ENCODE assay signal across 10 cellular contexts in the genomic region with DNA sequence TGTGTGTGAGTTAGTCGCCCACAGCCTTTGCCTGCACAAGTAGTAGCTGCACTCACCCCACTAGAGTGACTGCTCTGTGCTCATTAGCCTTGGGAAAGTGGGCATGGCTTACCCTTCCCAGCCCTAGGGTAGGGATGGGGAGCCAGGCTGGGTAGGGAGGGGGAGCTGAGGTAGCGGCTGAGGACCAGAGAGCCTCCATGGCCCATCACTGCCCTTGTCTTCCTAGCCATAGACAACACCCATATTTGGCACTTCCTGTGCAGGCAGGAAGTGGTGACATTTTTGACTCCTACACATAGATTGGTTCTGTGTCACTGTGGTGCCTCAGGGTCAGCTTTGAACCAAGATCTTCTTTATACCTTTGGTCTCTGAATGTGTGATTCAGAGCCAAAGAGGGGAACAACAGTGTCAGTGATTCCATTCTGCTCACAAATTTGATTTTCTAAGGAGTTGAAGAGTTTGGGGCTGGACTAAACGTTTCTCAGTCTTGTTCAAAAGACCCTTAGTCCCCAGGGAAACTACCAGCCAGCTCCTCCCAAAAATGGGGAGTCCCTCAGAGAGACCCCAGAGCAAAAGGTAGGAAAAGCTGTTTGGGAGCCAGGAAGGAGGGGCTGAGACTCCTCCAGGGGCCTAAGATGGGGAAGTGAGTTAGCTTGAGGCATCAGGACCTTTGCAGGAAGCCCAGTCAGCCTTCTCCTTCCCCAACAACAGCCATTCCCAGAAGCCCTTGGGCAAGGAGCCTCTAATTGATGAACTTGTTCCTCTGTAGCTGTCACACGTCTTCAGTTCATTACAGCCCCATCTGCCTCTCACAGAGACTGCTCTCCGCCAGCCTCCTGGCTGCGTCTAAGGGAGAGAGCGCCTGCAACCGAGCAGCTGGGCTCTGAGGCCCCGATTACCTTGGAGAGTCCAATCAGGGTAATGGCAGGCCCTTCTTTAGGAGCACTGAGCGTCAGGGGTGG.
DNase-seq lines count a peak whose midpoint lies in the region; ATAC-seq and TF ChIP-seq lines count a peak whose summit lies in the region.
"Had no signal": no experiment of that assay in that cellular context is flagged by ENCODE, and none has a peak within 500 bp of the region (broad histone marks: within the 10 kb centered on the region; RNA-seq: fewer than 3 reads in every experiment).

No MANE protein-coding gene starts in this region.

- H3K27ac Mint-ChIP-seq in activated CD8-positive, alpha-beta T cell treated with anti-CD3 and anti-CD28 coated beads, Interleukin-2, amount 10 ng/mL, durations not matched to agents 7 days and 5 days, result peak overlapping the region; percentile 43

- H3K9me3 ChIP-seq in prostate gland, result no peaks in the 10 kb centered on the region

- intact Hi-C loops in prostate gland (cut with DNase I) (no loop called here), left ventricle myocardium superior (cut with micrococcal nuclease) (no loop called here)

- peaks cover 7% of the 10 kb centered on the region for H3K9me3 Mint-ChIP-seq in activated CD8-positive, alpha-beta T cell treated with anti-CD3 and anti-CD28 coated beads, Interleukin-2, amount 10 ng/mL, durations not matched to agents 7 days and 5 days (ENCODE audit: insufficient read depth)

- H3K36me3 ChIP-seq in prostate gland, result no peaks in the 10 kb centered on the region

- WGBS in prostate gland, result 91% methylated on average over 10 of the region's 10 CpGs

- peaks cover 10% of the 10 kb centered on the region for H3K4me1 Mint-ChIP-seq in activated CD8-positive, alpha-beta T cell treated with anti-CD3 and anti-CD28 coated beads, Interleukin-2, amount 10 ng/mL, durations not matched to agents 7 days and 5 days (ENCODE audit: low read depth)

- H3K27me3 ChIP-seq in prostate gland (replicated peaks; ENCODE audit: insufficient read depth), result no peaks in the 10 kb centered on the region

- no peaks in the 10 kb centered on the region for H3K27me3 Mint-ChIP-seq in activated CD8-positive, alpha-beta T cell treated with anti-CD3 and anti-CD28 coated beads, Interleukin-2, amount 10 ng/mL, durations not matched to agents 7 days and 5 days (ENCODE audit: low read depth)

- TF ChIP-seq CTCF in prostate gland (IDR thresholded peaks at IDR 0.05), result no peak

- H3K4me3 Mint-ChIP-seq in activated CD8-positive, alpha-beta T cell treated with anti-CD3 and anti-CD28 coated beads, Interleukin-2, amount 10 ng/mL, durations not matched to agents 7 days and 5 days, result no peak overlapping the region

- H3K4me1 ChIP-seq in prostate gland (replicated peaks), result no peaks in the 10 kb centered on the region

- CTCF ChIA-PET in activated CD8-positive, alpha-beta T cell treated with anti-CD3 and anti-CD28 coated beads, Interleukin-2, amount 10 ng/mL, durations not matched to agents 7 days and 5 days (lab: Charles Lee), result interaction anchor here (0.7 to 1.2 kb wide), 2 partner anchors 38 to 154 kb away, joined by 3 read pairs; no protein-coding TSS in a partner anchor

- H3K36me3 Mint-ChIP-seq in activated CD8-positive, alpha-beta T cell treated with anti-CD3 and anti-CD28 coated beads, Interleukin-2, amount 10 ng/mL, durations not matched to agents 7 days and 5 days (ENCODE audit: low read depth), result no peaks in the 10 kb centered on the region

- no peak for TF ChIP-seq POLR2A in prostate gland (IDR thresholded peaks at IDR 0.05)

- peak; percentile 55 for ATAC-seq in HG03520 (IDR thresholded peaks at IDR 0.05; ENCODE audit: unreplicated experiment)
- peak; percentile 68 for ATAC-seq in activated CD8-positive, alpha-beta T cell treated with anti-CD3 and anti-CD28 coated beads, Interleukin-2, amount 10 ng/mL, durations not matched to agents 7 days and 5 days
- no peak for ATAC-seq in GM18520 (IDR thresholded peaks at IDR 0.05; ENCODE audit: unreplicated experiment)
- ATAC-seq in left ventricle myocardium superior, result no peak

- no peak overlapping the region for H3K4me3 ChIP-seq in prostate gland

- POLR2A ChIA-PET in activated CD8-positive, alpha-beta T cell treated with anti-CD3 and anti-CD28 coated beads, Interleukin-2, amount 10 ng/mL, durations not matched to agents 7 days and 5 days (lab: Charles Lee), result interaction anchor here (0.7 kb wide), 1 partner anchor 23 kb away, joined by 3 read pairs; no protein-coding TSS in a partner anchor

- no peak overlapping the region for H3K27ac ChIP-seq in prostate gland
- H3K27ac ChIP-seq: 22Rv1 had no signal

- DNase-seq in DMS 273 (lab: John Stamatoyannopoulos, UW; ENCODE audit: unreplicated experiment), result peak; percentile 73
- DNase-seq in DMS 273 treated with DMSO at 0.1 percent for 48 hours (lab: John Stamatoyannopoulos, UW), result no peak
- peak; percentile 36 for DNase-seq in activated CD8-positive, alpha-beta T cell treated with anti-CD3 and anti-CD28 coated beads, Interleukin-2, amount 10 ng/mL, durations not matched to agents 7 days and 5 days
- DNase-seq in pons (ENCODE audit: low spot score), result peak; percentile 26
- DNase-seq in prostate gland (ENCODE audit: low spot score), result no peak
- DNase-seq in left ventricle myocardium superior, result no peak
- DNase-seq: NCI-H526 had no signal

Comparison
In these comparisons a context has a peak if more than half of its experiments do, and no peak if none do; other contexts are left out.
1. DNase-seq: peak in DMS 273 (single experiment), activated CD8-positive, alpha-beta T cell treated with anti-CD3 and anti-CD28 coated beads, Interleukin-2, amount 10 ng/mL, durations not matched to agents 7 days and 5 days (single experiment) and pons (single experiment); none in DMS 273 treated with DMSO at 0.1 percent for 48 hours (single experiment), prostate gland (single experiment) and left ventricle myocardium superior (single experiment).
2. ATAC-seq: peak in HG03520 (single experiment) and activated CD8-positive, alpha-beta T cell treated with anti-CD3 and anti-CD28 coated beads, Interleukin-2, amount 10 ng/mL, durations not matched to agents 7 days and 5 days (single experiment); none in GM18520 (single experiment) and left ventricle myocardium superior (single experiment).